ENCODE assay signal across 16 cellular contexts in genomic region chr3:60770532-60770931, GRCh38.
"Had no signal": no experiment of that assay in that cellular context is flagged by ENCODE, and none has a peak within 500 bp of the region (broad histone marks: within the 10 kb centered on the region; RNA-seq: fewer than 3 reads in every experiment).

No MANE protein-coding gene starts in this region.

- H3K36me3 Mint-ChIP-seq: activated naive CD8-positive, alpha-beta T cell; natural killer cell had no signal

- H3K27ac ChIP-seq: coronary artery, heart left ventricle, neutrophil, tibial nerve had no signal

- H3K9me3 Mint-ChIP-seq: T-helper 1 cell treated with Interleukin-12 subunit alpha and Interleukin-12 subunit beta and Interleukin-4 antibody, amounts not matched to agents 30 μg/mL and 1 μg/mL, for 36 hours had no signal

- ATAC-seq: activated CD8-positive, alpha-beta T cell treated with anti-CD3 and anti-CD28 coated beads, Interleukin-2, amount 10 ng/mL, durations not matched to agents 7 days and 5 days; heart left ventricle; left colon; natural killer cell; stimulated activated memory B cell treated with anti-CD40 and anti-IgM and Interleukin-4, amounts not matched to agents 10 μg/mL and 1 μg/mL and 100 μg/mL, for 72 hours had no signal

- H3K4me3 ChIP-seq: coronary artery, heart left ventricle, tibial nerve had no signal

- H3K27me3 Mint-ChIP-seq: activated naive CD8-positive, alpha-beta T cell; central memory CD8-positive, alpha-beta T cell; stimulated activated memory B cell treated with anti-CD40 and anti-IgM and Interleukin-4, amounts not matched to agents 10 μg/mL and 1 μg/mL and 100 μg/mL, for 72 hours had no signal

- H3K4me1 Mint-ChIP-seq: central memory CD8-positive, alpha-beta T cell; natural killer cell; stimulated activated memory B cell treated with anti-CD40 and anti-IgM and Interleukin-4, amounts not matched to agents 10 μg/mL and 1 μg/mL and 100 μg/mL, for 72 hours had no signal

- H3K27me3 ChIP-seq: heart left ventricle, neutrophil, tibial nerve had no signal

- H3K36me3 ChIP-seq: heart left ventricle, neutrophil, tibial nerve had no signal

- H3K4me3 Mint-ChIP-seq: activated CD8-positive, alpha-beta T cell treated with anti-CD3 and anti-CD28 coated beads, Interleukin-2, amount 10 ng/mL, durations not matched to agents 7 days and 5 days; activated naive CD8-positive, alpha-beta T cell; central memory CD8-positive, alpha-beta T cell; natural killer cell; stimulated activated memory B cell treated with anti-CD40 and anti-IgM and Interleukin-4, amounts not matched to agents 10 μg/mL and 1 μg/mL and 100 μg/mL, for 72 hours; T-helper 1 cell treated with Interleukin-12 subunit alpha and Interleukin-12 subunit beta and Interleukin-4 antibody, amounts not matched to agents 30 μg/mL and 1 μg/mL, for 36 hours had no signal

- H3K27ac Mint-ChIP-seq: activated CD8-positive, alpha-beta T cell treated with anti-CD3 and anti-CD28 coated beads, Interleukin-2, amount 10 ng/mL, durations not matched to agents 7 days and 5 days; activated naive CD8-positive, alpha-beta T cell; natural killer cell; stimulated activated memory B cell treated with anti-CD40 and anti-IgM and Interleukin-4, amounts not matched to agents 10 μg/mL and 1 μg/mL and 100 μg/mL, for 72 hours; T-helper 1 cell treated with Interleukin-12 subunit alpha and Interleukin-12 subunit beta and Interleukin-4 antibody, amounts not matched to agents 30 μg/mL and 1 μg/mL, for 36 hours had no signal

- DNase-seq: activated CD4-positive, alpha-beta T cell treated with anti-CD3 and anti-CD28 coated beads for 48 hours; activated CD8-positive, alpha-beta memory T cell treated with anti-CD3 and anti-CD28 coated beads, Interleukin-2, amount 50 U/mL, for 4 hours; activated CD8-positive, alpha-beta T cell treated with anti-CD3 and anti-CD28 coated beads, Interleukin-2, amount 10 ng/mL, durations not matched to agents 7 days and 5 days; activated gamma-delta T cell treated with Interleukin-2 at 50 U/mL for 16 hours; amniotic stem cell; heart left ventricle; left colon; natural killer cell; stimulated activated CD4-positive, alpha-beta T cell treated with anti-CD3 and anti-CD28 coated beads, Interleukin-2, amount 100 ng/mL, for 48 hours had no signal

- H3K4me1 ChIP-seq: heart left ventricle, tibial nerve had no signal
